Comparison of ENCODE assay signal across 13 cellular contexts in genomic region chr3:111299070-111299672, GRCh38.
DNase-seq lines count a peak whose midpoint lies in the region; ATAC-seq and TF ChIP-seq lines count a peak whose summit lies in the region.
"Had no signal": no experiment of that assay in that cellular context is flagged by ENCODE, and none has a peak within 500 bp of the region (broad histone marks: within the 10 kb centered on the region; RNA-seq: fewer than 3 reads in every experiment).

No MANE protein-coding gene starts in this region.

- H3K9me3 ChIP-seq in neural progenitor cell (ENCODE audit: low read depth): no peaks in the 10 kb centered on the region

- H3K9ac ChIP-seq in neural progenitor cell: no peak overlapping the region

- no peak overlapping the region for H2AFZ ChIP-seq in neural progenitor cell (replicated peaks)

- H3K4me3 Mint-ChIP-seq in chondrocyte (ENCODE audit: unreplicated experiment) (no peak overlapping the region), neural progenitor cell (no peak overlapping the region)
- H3K4me3 Mint-ChIP-seq: CD8-positive, alpha-beta memory T cell; effector memory CD8-positive, alpha-beta T cell had no signal

- H3K27me3 Mint-ChIP-seq in chondrocyte (ENCODE audit: low read depth): peaks cover 4% of the 10 kb centered on the region
- H3K27me3 Mint-ChIP-seq in neural progenitor cell (ENCODE audit: insufficient read depth, low read depth): no peaks in the 10 kb centered on the region

- H3K27ac Mint-ChIP-seq in chondrocyte (ENCODE audit: unreplicated experiment): no peak overlapping the region
- no peak overlapping the region for H3K27ac Mint-ChIP-seq in neural progenitor cell
- H3K27ac Mint-ChIP-seq: CD8-positive, alpha-beta memory T cell; effector memory CD8-positive, alpha-beta T cell had no signal

- H3K36me3 ChIP-seq in neural progenitor cell: no peaks in the 10 kb centered on the region

- no peaks in the 10 kb centered on the region for H4K20me1 ChIP-seq in neural progenitor cell (ENCODE audit: low read depth)

- H3K27me3 ChIP-seq in neural progenitor cell: no peaks in the 10 kb centered on the region

- intact Hi-C loops in sciatic nerve (cut with DNase I): no loop called here

- ATAC-seq in sciatic nerve: no peak
- ATAC-seq: effector memory CD8-positive, alpha-beta T cell had no signal

- peaks cover 8% of the 10 kb centered on the region for H3K4me1 ChIP-seq in neural progenitor cell

- no peaks in the 10 kb centered on the region for H3K79me2 ChIP-seq in neural progenitor cell (ENCODE audit: low read depth)

- H3K4me3 ChIP-seq in LNCaP clone FGC (ENCODE audit: low read depth, low read length) (no peak overlapping the region), neural progenitor cell (no peak overlapping the region)

- TF ChIP-seq CTCF in LNCaP clone FGC (IDR thresholded peaks at IDR 0.05; ENCODE audit: control insufficient read depth, extremely low read depth, insufficient read depth) (0 out of 2 replicates have a peak, but pooled peaks have one; percentile 13), chondrocyte (IDR thresholded peaks at IDR 0.05) (peak; percentile 23), neural progenitor cell (IDR thresholded peaks at IDR 0.05) (peak; percentile 45)

- no peaks in the 10 kb centered on the region for H3F3A ChIP-seq in neural progenitor cell (ENCODE audit: low read depth)

- H3K36me3 Mint-ChIP-seq in chondrocyte (ENCODE audit: low read depth) (no peaks in the 10 kb centered on the region), neural progenitor cell (no peaks in the 10 kb centered on the region)

- no peak overlapping the region for H3K4me2 ChIP-seq in neural progenitor cell

- no peak overlapping the region for H3K27ac ChIP-seq in neural progenitor cell

- H3K9me3 Mint-ChIP-seq in chondrocyte (ENCODE audit: low read depth) (peaks cover 9% of the 10 kb centered on the region), neural progenitor cell (no peaks in the 10 kb centered on the region)
- H3K9me3 Mint-ChIP-seq: CD8-positive, alpha-beta memory T cell; effector memory CD8-positive, alpha-beta T cell had no signal

- peaks cover 8% of the 10 kb centered on the region for H3K4me1 Mint-ChIP-seq in chondrocyte (ENCODE audit: low read depth)
- H3K4me1 Mint-ChIP-seq in neural progenitor cell: peaks cover 8% of the 10 kb centered on the region

- DNase-seq in ELF-1 (ENCODE audit: low read depth, low spot score) (peak; percentile 17), LNCaP clone FGC (ENCODE audit: low read depth) (no peak), chondrocyte (ENCODE audit: low spot score) (no peak), neural progenitor cell (ENCODE audit: low spot score) (peak; percentile 45), HUDEP-2 (lab: John Stamatoyannopoulos, UW; ENCODE audit: unreplicated experiment in 76 of 76) (no peak), D341Med (ENCODE audit: low spot score) (no peak), sciatic nerve (ENCODE audit: low spot score) (no peak)
- DNase-seq in activated T-cell treated with anti-CD3 and anti-CD28 coated beads, Interleukin-2, amount 50 U/mL, for 48 hours: no peak
- DNase-seq: amygdala; CD8-positive, alpha-beta memory T cell; effector memory CD8-positive, alpha-beta T cell; NCI-H2081; stimulated activated CD4-positive, alpha-beta T cell treated with anti-CD3 and anti-CD28 coated beads, Interleukin-2, amount 100 ng/mL, for 48 hours had no signal

Comparison
In these comparisons a context has a peak if more than half of its experiments do, and no peak if none do; other contexts are left out.
1. DNase-seq: peak in ELF-1 (single experiment) and neural progenitor cell (single experiment); none in LNCaP clone FGC (single experiment), chondrocyte (single experiment), HUDEP-2 (0 of 76), D341Med (single experiment), activated T-cell treated with anti-CD3 and anti-CD28 coated beads, Interleukin-2, amount 50 U/mL, for 48 hours (0 of 2) and sciatic nerve (single experiment).
2. Peak in every context shown above with its lines, with median percentiles within 50 percentile points of each other: CTCF ChIP-seq.